11 cellular contexts compared by ENCODE assay signal in the genomic region with DNA sequence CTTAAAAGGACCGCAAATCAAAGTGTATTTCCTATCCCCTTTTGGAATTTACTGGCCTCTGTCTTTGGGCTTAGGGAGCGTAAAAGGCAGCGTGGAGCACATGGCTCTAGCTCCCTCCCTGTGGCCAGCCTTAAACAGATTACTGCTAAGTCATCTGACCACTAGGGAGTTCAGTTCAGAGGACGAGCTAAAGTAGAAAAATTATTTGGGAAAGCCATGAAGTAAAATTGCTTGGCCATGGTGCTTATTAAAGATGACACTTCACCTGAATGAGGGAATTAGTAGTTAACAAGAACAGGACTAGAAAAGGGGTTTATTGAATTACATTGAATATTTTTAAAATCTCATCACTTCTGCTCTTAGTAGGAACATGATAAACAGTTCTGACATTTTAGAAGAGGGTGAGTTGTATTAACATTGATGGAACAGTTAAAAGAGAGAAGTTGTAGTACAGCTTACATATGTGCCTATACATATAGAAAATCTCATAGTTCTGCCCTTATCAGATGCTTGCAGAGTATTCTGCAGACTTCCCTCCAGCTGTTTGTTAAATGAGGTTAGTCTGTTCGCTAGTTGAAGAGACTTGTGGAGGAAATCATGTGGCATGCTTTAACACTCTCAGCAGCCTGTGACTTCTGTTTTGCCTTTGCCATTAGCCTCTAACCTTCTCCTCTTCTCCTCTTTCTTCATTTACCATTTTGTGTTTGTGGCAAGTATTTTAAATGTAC. TPM values are rescaled to one million over a fixed set of nuclear protein-coding genes. Genes with fewer than 3 reads are reported as not detected.
A peak's percentile ranks its signal among the peaks of the same experiment; 100 is the strongest.
DNase-seq lines count a peak whose midpoint lies in the region; ATAC-seq and TF ChIP-seq lines count a peak whose summit lies in the region.
"Had no signal": no experiment of that assay in that cellular context is flagged by ENCODE, and none has a peak within 500 bp of the region (broad histone marks: within the 10 kb centered on the region; RNA-seq: fewer than 3 reads in every experiment).

No MANE protein-coding gene starts in this region.

- H3K9me3 ChIP-seq in right atrium auricular region (no peaks in the 10 kb centered on the region), thymus (ENCODE audit: control insufficient read depth) (no peaks in the 10 kb centered on the region)
- H3K9me3 ChIP-seq: Peyer's patch had no signal

- intact Hi-C loops in activated naive CD4-positive, alpha-beta T cell treated with anti-CD3 and anti-CD28 coated beads for 36 hours (cut with micrococcal nuclease): loop anchor here (10.0 kb wide), 1 partner anchor 574 kb away; no protein-coding TSS in a partner anchor

- H3K27me3 Mint-ChIP-seq in activated naive CD4-positive, alpha-beta T cell treated with anti-CD3 and anti-CD28 coated beads, Interleukin-2, amount 50 U/mL, for 24 hours: no peaks in the 10 kb centered on the region
- H3K27me3 Mint-ChIP-seq in activated naive CD4-positive, alpha-beta T cell treated with anti-CD3 and anti-CD28 coated beads for 36 hours (ENCODE audit: low read depth): no peaks in the 10 kb centered on the region
- no peaks in the 10 kb centered on the region for H3K27me3 Mint-ChIP-seq in activated naive CD8-positive, alpha-beta T cell treated with anti-CD3 and anti-CD28 coated beads for 36 hours

- no peaks in the 10 kb centered on the region for H3K9me3 Mint-ChIP-seq in activated naive CD4-positive, alpha-beta T cell treated with anti-CD3 and anti-CD28 coated beads, Interleukin-2, amount 50 U/mL, for 24 hours
- H3K9me3 Mint-ChIP-seq in activated naive CD4-positive, alpha-beta T cell treated with anti-CD3 and anti-CD28 coated beads for 36 hours: no peaks in the 10 kb centered on the region
- H3K9me3 Mint-ChIP-seq in activated naive CD8-positive, alpha-beta T cell treated with anti-CD3 and anti-CD28 coated beads for 36 hours: no peaks in the 10 kb centered on the region

- peaks cover 48% of the 10 kb centered on the region for H3K4me1 Mint-ChIP-seq in activated naive CD4-positive, alpha-beta T cell treated with anti-CD3 and anti-CD28 coated beads, Interleukin-2, amount 50 U/mL, for 24 hours
- H3K4me1 Mint-ChIP-seq in activated naive CD4-positive, alpha-beta T cell treated with anti-CD3 and anti-CD28 coated beads for 36 hours (ENCODE audit: low read depth): peaks cover 34% of the 10 kb centered on the region
- peaks cover 36% of the 10 kb centered on the region for H3K4me1 Mint-ChIP-seq in activated naive CD8-positive, alpha-beta T cell treated with anti-CD3 and anti-CD28 coated beads for 36 hours

- H3K27ac ChIP-seq in right atrium auricular region (peak overlapping the region; percentile 9 to 10), thymus (ENCODE audit: low read depth) (peak overlapping the region; percentile 75)
- H3K27ac ChIP-seq: Peyer's patch had no signal

- H3K27ac Mint-ChIP-seq in activated naive CD4-positive, alpha-beta T cell treated with anti-CD3 and anti-CD28 coated beads, Interleukin-2, amount 50 U/mL, for 24 hours: peak overlapping the region; percentile 84
- no peak overlapping the region for H3K27ac Mint-ChIP-seq in activated naive CD4-positive, alpha-beta T cell treated with anti-CD3 and anti-CD28 coated beads for 36 hours
- peak overlapping the region; percentile 82 for H3K27ac Mint-ChIP-seq in activated naive CD8-positive, alpha-beta T cell treated with anti-CD3 and anti-CD28 coated beads for 36 hours

- no peak for TF ChIP-seq CTCF in right atrium auricular region (IDR thresholded peaks at IDR 0.05)

- no peak for DNase-seq in activated naive CD4-positive, alpha-beta T cell treated with anti-CD3 and anti-CD28 coated beads for 36 hours
- DNase-seq in activated naive CD8-positive, alpha-beta T cell treated with anti-CD3 and anti-CD28 coated beads for 36 hours: no peak
- no peak for DNase-seq in right atrium auricular region (ENCODE audit: low spot score)
- no peak for DNase-seq in cerebellum (ENCODE audit: low spot score)
- DNase-seq: midbrain, NCI-H2029, Peyer's patch had no signal

- CTCF ChIA-PET in activated naive CD4-positive, alpha-beta T cell treated with anti-CD3 and anti-CD28 coated beads for 36 hours (lab: Charles Lee): interaction anchor here (0.5 to 1.6 kb wide), 5 partner anchors 22 to 185 kb away, joined by 3 to 9 read pairs (median 3); a partner anchor contains a TSS

- no peak for ATAC-seq in HG02759 (IDR thresholded peaks at IDR 0.05; ENCODE audit: unreplicated experiment)
- ATAC-seq in GM18861 (IDR thresholded peaks at IDR 0.05; ENCODE audit: unreplicated experiment): no peak

- peaks cover 5% of the 10 kb centered on the region for H3K36me3 Mint-ChIP-seq in activated naive CD4-positive, alpha-beta T cell treated with anti-CD3 and anti-CD28 coated beads, Interleukin-2, amount 50 U/mL, for 24 hours
- peaks cover 6% of the 10 kb centered on the region for H3K36me3 Mint-ChIP-seq in activated naive CD4-positive, alpha-beta T cell treated with anti-CD3 and anti-CD28 coated beads for 36 hours (ENCODE audit: low read depth)
- peaks cover 18% of the 10 kb centered on the region for H3K36me3 Mint-ChIP-seq in activated naive CD8-positive, alpha-beta T cell treated with anti-CD3 and anti-CD28 coated beads for 36 hours

- H3K4me3 Mint-ChIP-seq in activated naive CD4-positive, alpha-beta T cell treated with anti-CD3 and anti-CD28 coated beads, Interleukin-2, amount 50 U/mL, for 24 hours: peak overlapping the region; percentile 6
- H3K4me3 Mint-ChIP-seq in activated naive CD4-positive, alpha-beta T cell treated with anti-CD3 and anti-CD28 coated beads for 36 hours: no peak overlapping the region
- no peak overlapping the region for H3K4me3 Mint-ChIP-seq in activated naive CD8-positive, alpha-beta T cell treated with anti-CD3 and anti-CD28 coated beads for 36 hours

- H3K4me3 ChIP-seq in right atrium auricular region (no peak overlapping the region), thymus (ENCODE audit: low read length) (no peak overlapping the region)
- H3K4me3 ChIP-seq: Peyer's patch had no signal

- WGBS in thymus: 63% methylated on average over 5 of the region's 5 CpGs

- peaks cover 21% of the 10 kb centered on the region for H3K36me3 ChIP-seq in right atrium auricular region
- peaks cover 10% of the 10 kb centered on the region for H3K36me3 ChIP-seq in thymus (ENCODE audit: control insufficient read depth, insufficient read depth)

- H3K27me3 ChIP-seq in right atrium auricular region (no peaks in the 10 kb centered on the region), thymus (ENCODE audit: control insufficient read depth, insufficient read depth) (no peaks in the 10 kb centered on the region)
- H3K27me3 ChIP-seq: Peyer's patch had no signal

- H3K4me1 ChIP-seq in right atrium auricular region (peaks cover 0 to 29% of the 10 kb centered on the region in 2 donors), thymus (ENCODE audit: control insufficient read depth, insufficient read depth, low read length) (peaks cover 20% of the 10 kb centered on the region)

RNA-seq across cellular contexts. Expression of a gene that starts 31.2 kb away (rescaled TPM):
- total RNA-seq in activated naive CD4-positive, alpha-beta T cell treated with anti-CD3 and anti-CD28 coated beads for 36 hours: 10 to 100 TPM; 49.8 to 51.4 TPM
- 10 to 100 TPM; 53.0 to 53.5 TPM for total RNA-seq in activated naive CD8-positive, alpha-beta T cell treated with anti-CD3 and anti-CD28 coated beads for 36 hours
- total RNA-seq in right atrium auricular region: 1 to 10 TPM; 1.4 to 7.2 TPM
- 30.1 TPM for polyA plus RNA-seq in thymus
- 3.5 TPM for total RNA-seq in cerebellum

Comparison
In these comparisons a context has a peak if more than half of its experiments do, and no peak if none do; other contexts are left out.
1. RNA of a gene that starts 31.2 kb away (total RNA-seq): 53.0 to 53.5 TPM in activated naive CD8-positive, alpha-beta T cell treated with anti-CD3 and anti-CD28 coated beads for 36 hours and 49.8 to 51.4 TPM in activated naive CD4-positive, alpha-beta T cell treated with anti-CD3 and anti-CD28 coated beads for 36 hours; 1.4 to 7.2 TPM in right atrium auricular region and 3.5 TPM in cerebellum (single experiment); every median in the first group is over 4 times any median in the second.